In the genomic region with DNA sequence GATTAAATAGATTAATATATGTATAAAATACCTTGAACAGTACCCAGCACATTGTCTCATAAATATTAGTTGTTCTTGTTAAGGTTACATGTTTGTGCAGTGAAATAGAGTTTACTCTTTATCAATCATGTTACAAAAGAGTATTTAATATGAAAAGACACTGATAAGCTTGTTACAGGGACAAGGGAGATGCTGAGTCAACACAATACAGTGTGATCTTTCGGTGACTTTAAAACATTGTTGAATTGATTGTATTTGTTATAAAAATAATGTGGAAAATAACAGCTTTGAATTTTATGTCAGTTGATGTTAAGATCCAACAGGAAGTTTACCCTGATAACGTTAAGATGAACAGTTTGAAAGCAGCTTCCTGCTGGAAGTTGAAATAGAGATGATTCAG, we compare ENCODE assay signal across 15 cellular contexts.
"Had no signal": no experiment of that assay in that cellular context is flagged by ENCODE, and none has a peak within 500 bp of the region (broad histone marks: within the 10 kb centered on the region; RNA-seq: fewer than 3 reads in every experiment).

No MANE protein-coding gene starts in this region.

- H3K4me3 ChIP-seq: esophagus squamous epithelium, gastrocnemius medialis, ovary, prostate gland had no signal

- H3K36me3 ChIP-seq: ovary, prostate gland had no signal

- H3K27me3 ChIP-seq: esophagus squamous epithelium, gastrocnemius medialis, ovary had no signal

- H3K4me1 ChIP-seq: prostate gland had no signal

- H3K9me3 ChIP-seq: esophagus squamous epithelium, gastrocnemius medialis, ovary, prostate gland had no signal

- H3K27ac ChIP-seq: ovary had no signal

- DNase-seq: activated naive CD4-positive, alpha-beta T cell; activated T-cell treated with anti-CD3 and anti-CD28 coated beads, Interleukin-2, amount 50 U/mL, for 1 hour; central memory CD4-positive, alpha-beta T cell; effector memory CD8-positive, alpha-beta T cell; esophagus squamous epithelium; gastrocnemius medialis; hippocampal formation; left ventricle myocardium superior; midbrain; ovary; stimulated activated CD4-positive, alpha-beta T cell treated with anti-CD3 and anti-CD28 coated beads, Interleukin-4, amount 100 ng/mL, for 4 hours; stimulated activated naive CD8-positive, alpha-beta T cell treated with anti-CD3 and anti-CD28 coated beads, Interleukin-15, Interleukin-2, amounts not matched to agents 100 U/mL and 50 U/mL, for 24 hours had no signal

- ATAC-seq: effector memory CD8-positive, alpha-beta T cell; gastrocnemius medialis; left ventricle myocardium superior; natural killer cell treated with Interleukin-12 subunit alpha and Interleukin-12 subunit beta and Interleukin-15 and Interleukin-18, amount 100 ng/mL, for 72 hours; stimulated activated naive CD8-positive, alpha-beta T cell treated with anti-CD3 and anti-CD28 coated beads, Interleukin-15, Interleukin-2, amounts not matched to agents 100 U/mL and 50 U/mL, for 24 hours; WTC11 had no signal
